Comparison of ENCODE assay signal across 3 cellular contexts in the genomic region with DNA sequence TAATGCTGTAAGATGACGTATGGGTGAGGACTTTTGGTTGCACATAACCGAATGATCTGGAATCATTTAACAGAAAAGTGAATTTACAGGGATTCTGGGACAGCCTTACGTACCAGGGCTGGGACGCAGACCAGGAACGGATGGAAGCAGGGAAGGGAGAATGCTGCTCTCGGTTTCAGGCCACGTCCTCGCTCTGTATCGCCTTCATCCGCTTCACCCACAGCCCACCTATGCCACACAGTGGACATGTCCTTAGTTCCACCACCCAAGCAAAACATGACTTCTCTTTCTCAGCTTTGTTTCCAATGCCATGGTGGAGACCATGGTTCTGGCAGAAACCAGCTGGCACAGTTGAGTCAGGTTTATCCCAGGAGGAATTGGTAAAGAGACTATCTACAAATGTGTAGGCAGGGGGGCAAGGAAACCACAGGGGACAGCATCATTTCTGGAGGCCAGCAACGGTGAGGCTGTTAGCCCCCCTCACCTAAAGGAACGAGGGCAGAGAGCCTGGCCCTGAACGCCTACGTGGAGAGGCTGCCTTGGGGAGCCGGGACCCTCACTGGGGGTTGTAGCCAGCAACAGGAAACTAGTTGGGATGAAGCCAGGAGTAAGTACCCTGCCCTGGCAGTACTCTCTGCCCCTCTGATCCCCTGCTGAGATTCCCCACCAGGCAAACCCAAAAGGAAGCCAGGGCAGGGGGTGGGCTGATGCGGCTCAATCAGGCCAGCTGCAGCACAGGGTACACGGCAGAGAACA.
TF ChIP-seq lines count a peak whose summit lies in the region.

No MANE protein-coding gene starts in this region.

TF ChIP-seq in SK-N-SH, 30 proteins besides CTCF, POLR2A, EP300 and RAD21:
- TF ChIP-seq GABPA (IDR thresholded peaks at IDR 0.05; ENCODE audit: low read depth) (no peak), FOXM1 (IDR thresholded peaks at IDR 0.05; ENCODE audit: low read depth) (no peak), NFIC (IDR thresholded peaks at IDR 0.05; ENCODE audit: borderline replicate concordance) (no peak), CHD2 (IDR thresholded peaks at IDR 0.05; ENCODE audit: low read length, partially characterized antibody) (no peak), FOXJ3 (CRISPR knock-in tag; IDR thresholded peaks at IDR 0.05) (no peak), EZH2phosphoT487 (IDR thresholded peaks at IDR 0.05; ENCODE audit: borderline replicate concordance, low read depth) (no peak), RFX5 (IDR thresholded peaks at IDR 0.05; ENCODE audit: low read length) (no peak), POLR2AphosphoS5 (IDR thresholded peaks at IDR 0.05; ENCODE audit: low read depth, low read length) (no peak), JUND (IDR thresholded peaks at IDR 0.05) (no peak)
- TF ChIP-seq, protein P1, sequence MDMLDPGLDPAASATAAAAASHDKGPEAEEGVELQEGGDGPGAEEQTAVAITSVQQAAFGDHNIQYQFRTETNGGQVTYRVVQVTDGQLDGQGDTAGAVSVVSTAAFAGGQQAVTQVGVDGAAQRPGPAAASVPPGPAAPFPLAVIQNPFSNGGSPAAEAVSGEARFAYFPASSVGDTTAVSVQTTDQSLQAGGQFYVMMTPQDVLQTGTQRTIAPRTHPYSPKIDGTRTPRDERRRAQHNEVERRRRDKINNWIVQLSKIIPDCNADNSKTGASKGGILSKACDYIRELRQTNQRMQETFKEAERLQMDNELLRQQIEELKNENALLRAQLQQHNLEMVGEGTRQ (IDR thresholded peaks at IDR 0.05; ENCODE audit: borderline replicate concordance, low read depth, low read length): no peak
- TF ChIP-seq, protein P2, sequence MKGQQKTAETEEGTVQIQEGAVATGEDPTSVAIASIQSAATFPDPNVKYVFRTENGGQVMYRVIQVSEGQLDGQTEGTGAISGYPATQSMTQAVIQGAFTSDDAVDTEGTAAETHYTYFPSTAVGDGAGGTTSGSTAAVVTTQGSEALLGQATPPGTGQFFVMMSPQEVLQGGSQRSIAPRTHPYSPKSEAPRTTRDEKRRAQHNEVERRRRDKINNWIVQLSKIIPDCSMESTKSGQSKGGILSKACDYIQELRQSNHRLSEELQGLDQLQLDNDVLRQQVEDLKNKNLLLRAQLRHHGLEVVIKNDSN (IDR thresholded peaks at IDR 0.05; ENCODE audit: borderline replicate concordance, low read depth): no peak
- TF ChIP-seq, protein P3, sequence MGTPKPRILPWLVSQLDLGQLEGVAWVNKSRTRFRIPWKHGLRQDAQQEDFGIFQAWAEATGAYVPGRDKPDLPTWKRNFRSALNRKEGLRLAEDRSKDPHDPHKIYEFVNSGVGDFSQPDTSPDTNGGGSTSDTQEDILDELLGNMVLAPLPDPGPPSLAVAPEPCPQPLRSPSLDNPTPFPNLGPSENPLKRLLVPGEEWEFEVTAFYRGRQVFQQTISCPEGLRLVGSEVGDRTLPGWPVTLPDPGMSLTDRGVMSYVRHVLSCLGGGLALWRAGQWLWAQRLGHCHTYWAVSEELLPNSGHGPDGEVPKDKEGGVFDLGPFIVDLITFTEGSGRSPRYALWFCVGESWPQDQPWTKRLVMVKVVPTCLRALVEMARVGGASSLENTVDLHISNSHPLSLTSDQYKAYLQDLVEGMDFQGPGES (IDR thresholded peaks at IDR 0.05; ENCODE audit: low read depth, low read length): no peak

TF ChIP-seq in SK-N-SH treated with all-trans-retinoic acid at 6 μM for 48 hours, 23 proteins besides CTCF, POLR2A, EP300 and RAD21 (continues in another document):
- TF ChIP-seq, protein P4, sequence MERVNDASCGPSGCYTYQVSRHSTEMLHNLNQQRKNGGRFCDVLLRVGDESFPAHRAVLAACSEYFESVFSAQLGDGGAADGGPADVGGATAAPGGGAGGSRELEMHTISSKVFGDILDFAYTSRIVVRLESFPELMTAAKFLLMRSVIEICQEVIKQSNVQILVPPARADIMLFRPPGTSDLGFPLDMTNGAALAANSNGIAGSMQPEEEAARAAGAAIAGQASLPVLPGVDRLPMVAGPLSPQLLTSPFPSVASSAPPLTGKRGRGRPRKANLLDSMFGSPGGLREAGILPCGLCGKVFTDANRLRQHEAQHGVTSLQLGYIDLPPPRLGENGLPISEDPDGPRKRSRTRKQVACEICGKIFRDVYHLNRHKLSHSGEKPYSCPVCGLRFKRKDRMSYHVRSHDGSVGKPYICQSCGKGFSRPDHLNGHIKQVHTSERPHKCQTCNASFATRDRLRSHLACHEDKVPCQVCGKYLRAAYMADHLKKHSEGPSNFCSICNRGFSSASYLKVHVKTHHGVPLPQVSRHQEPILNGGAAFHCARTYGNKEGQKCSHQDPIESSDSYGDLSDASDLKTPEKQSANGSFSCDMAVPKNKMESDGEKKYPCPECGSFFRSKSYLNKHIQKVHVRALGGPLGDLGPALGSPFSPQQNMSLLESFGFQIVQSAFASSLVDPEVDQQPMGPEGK (CRISPR knock-in tag; IDR thresholded peaks at IDR 0.05; ENCODE audit: borderline replicate concordance): no peak
- no peak for TF ChIP-seq ZFP30 (CRISPR knock-in tag; IDR thresholded peaks at IDR 0.05)
- no peak for TF ChIP-seq ESRRG (CRISPR knock-in tag; IDR thresholded peaks at IDR 0.05)
- no peak for TF ChIP-seq ZNF70 (CRISPR knock-in tag; IDR thresholded peaks at IDR 0.05)
- TF ChIP-seq, protein P5, sequence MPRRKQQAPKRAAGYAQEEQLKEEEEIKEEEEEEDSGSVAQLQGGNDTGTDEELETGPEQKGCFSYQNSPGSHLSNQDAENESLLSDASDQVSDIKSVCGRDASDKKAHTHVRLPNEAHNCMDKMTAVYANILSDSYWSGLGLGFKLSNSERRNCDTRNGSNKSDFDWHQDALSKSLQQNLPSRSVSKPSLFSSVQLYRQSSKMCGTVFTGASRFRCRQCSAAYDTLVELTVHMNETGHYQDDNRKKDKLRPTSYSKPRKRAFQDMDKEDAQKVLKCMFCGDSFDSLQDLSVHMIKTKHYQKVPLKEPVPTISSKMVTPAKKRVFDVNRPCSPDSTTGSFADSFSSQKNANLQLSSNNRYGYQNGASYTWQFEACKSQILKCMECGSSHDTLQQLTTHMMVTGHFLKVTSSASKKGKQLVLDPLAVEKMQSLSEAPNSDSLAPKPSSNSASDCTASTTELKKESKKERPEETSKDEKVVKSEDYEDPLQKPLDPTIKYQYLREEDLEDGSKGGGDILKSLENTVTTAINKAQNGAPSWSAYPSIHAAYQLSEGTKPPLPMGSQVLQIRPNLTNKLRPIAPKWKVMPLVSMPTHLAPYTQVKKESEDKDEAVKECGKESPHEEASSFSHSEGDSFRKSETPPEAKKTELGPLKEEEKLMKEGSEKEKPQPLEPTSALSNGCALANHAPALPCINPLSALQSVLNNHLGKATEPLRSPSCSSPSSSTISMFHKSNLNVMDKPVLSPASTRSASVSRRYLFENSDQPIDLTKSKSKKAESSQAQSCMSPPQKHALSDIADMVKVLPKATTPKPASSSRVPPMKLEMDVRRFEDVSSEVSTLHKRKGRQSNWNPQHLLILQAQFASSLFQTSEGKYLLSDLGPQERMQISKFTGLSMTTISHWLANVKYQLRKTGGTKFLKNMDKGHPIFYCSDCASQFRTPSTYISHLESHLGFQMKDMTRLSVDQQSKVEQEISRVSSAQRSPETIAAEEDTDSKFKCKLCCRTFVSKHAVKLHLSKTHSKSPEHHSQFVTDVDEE (CRISPR knock-in tag; IDR thresholded peaks at IDR 0.05): no peak
- no peak for TF ChIP-seq RARB (CRISPR knock-in tag; IDR thresholded peaks at IDR 0.05)
- TF ChIP-seq, protein P6, sequence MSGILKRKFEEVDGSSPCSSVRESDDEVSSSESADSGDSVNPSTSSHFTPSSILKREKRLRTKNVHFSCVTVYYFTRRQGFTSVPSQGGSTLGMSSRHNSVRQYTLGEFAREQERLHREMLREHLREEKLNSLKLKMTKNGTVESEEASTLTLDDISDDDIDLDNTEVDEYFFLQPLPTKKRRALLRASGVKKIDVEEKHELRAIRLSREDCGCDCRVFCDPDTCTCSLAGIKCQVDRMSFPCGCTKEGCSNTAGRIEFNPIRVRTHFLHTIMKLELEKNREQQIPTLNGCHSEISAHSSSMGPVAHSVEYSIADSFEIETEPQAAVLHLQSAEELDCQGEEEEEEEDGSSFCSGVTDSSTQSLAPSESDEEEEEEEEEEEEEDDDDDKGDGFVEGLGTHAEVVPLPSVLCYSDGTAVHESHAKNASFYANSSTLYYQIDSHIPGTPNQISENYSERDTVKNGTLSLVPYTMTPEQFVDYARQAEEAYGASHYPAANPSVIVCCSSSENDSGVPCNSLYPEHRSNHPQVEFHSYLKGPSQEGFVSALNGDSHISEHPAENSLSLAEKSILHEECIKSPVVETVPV (CRISPR knock-in tag; IDR thresholded peaks at IDR 0.05): no peak
- TF ChIP-seq SNAI2 (CRISPR knock-in tag; IDR thresholded peaks at IDR 0.05): no peak
- TF ChIP-seq, protein P7, sequence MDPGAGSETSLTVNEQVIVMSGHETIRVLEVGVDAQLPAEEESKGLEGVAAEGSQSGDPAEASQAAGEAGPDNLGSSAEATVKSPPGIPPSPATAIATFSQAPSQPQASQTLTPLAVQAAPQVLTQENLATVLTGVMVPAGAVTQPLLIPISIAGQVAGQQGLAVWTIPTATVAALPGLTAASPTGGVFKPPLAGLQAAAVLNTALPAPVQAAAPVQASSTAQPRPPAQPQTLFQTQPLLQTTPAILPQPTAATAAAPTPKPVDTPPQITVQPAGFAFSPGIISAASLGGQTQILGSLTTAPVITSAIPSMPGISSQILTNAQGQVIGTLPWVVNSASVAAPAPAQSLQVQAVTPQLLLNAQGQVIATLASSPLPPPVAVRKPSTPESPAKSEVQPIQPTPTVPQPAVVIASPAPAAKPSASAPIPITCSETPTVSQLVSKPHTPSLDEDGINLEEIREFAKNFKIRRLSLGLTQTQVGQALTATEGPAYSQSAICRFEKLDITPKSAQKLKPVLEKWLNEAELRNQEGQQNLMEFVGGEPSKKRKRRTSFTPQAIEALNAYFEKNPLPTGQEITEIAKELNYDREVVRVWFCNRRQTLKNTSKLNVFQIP (CRISPR knock-in tag; IDR thresholded peaks at IDR 0.05; ENCODE audit: borderline replicate concordance, low read depth): no peak
- TF ChIP-seq TOX (CRISPR knock-in tag; IDR thresholded peaks at IDR 0.05; ENCODE audit: borderline replicate concordance): no peak

TF ChIP-seq in K562, 482 proteins besides CTCF, POLR2A, EP300 and RAD21:
- no peak for TF ChIP-seq TSC22D4 (tag; IDR thresholded peaks at IDR 0.05)
TF ChIP-seq in K562: peak in this region for 0.
